28 cellular contexts compared by ENCODE assay signal in genomic region chr5:87303324-87303723, GRCh38.
"Had no signal": no experiment of that assay in that cellular context is flagged by ENCODE, and none has a peak within 500 bp of the region (broad histone marks: within the 10 kb centered on the region; RNA-seq: fewer than 3 reads in every experiment).

No MANE protein-coding gene starts in this region.

- H3K27ac ChIP-seq: cardiac muscle cell, KMS-11, SK-N-MC had no signal

- H3K9ac ChIP-seq: KMS-11 had no signal

- H3K27me3 Mint-ChIP-seq: activated CD4-positive, alpha-beta memory T cell treated with anti-CD3 and anti-CD28 coated beads for 36 hours; activated CD4-positive, alpha-beta T cell treated with anti-CD3 and anti-CD28 coated beads, Interleukin-2, amount 10 ng/mL, durations not matched to agents 7 days and 5 days; activated naive CD8-positive, alpha-beta T cell; T-cell had no signal

- H3K4me2 ChIP-seq: KMS-11 had no signal

- H3K27ac Mint-ChIP-seq: activated CD4-positive, alpha-beta memory T cell treated with anti-CD3 and anti-CD28 coated beads for 36 hours; activated CD4-positive, alpha-beta T cell treated with anti-CD3 and anti-CD28 coated beads, Interleukin-2, amount 10 ng/mL, durations not matched to agents 7 days and 5 days; activated naive CD8-positive, alpha-beta T cell; T-cell had no signal

- H3K36me3 ChIP-seq: cardiac muscle cell had no signal

- DNase-seq: activated CD4-positive, alpha-beta memory T cell treated with anti-CD3 and anti-CD28 coated beads for 36 hours; activated CD4-positive, alpha-beta T cell treated with anti-CD3 and anti-CD28 coated beads, Interleukin-2, amount 10 ng/mL, durations not matched to agents 7 days and 5 days; activated CD4-positive, CD25-positive, alpha-beta regulatory T cell; activated CD8-positive, alpha-beta memory T cell treated with anti-CD3 and anti-CD28 coated beads for 24 hours; activated effector memory CD4-positive, alpha-beta T cell treated with Interleukin-2 at 50 U/mL for 16 hours; activated naive CD4-positive, alpha-beta T cell; activated T-cell treated with anti-CD3 and anti-CD28 coated beads for 4 hours; amygdala; brain microvascular endothelial cell; cerebellar nuclear complex; NCI-H1092; NCI-H1417; NCI-H2029; NCI-H2107; NCI-H345; NCI-H510A; NCI-H526 treated with DMSO at 0.1 percent for 48 hours; NCI-H82; RPMI8226; T-cell; T-helper 2 cell; T1000 had no signal

- H3K27me3 ChIP-seq: brain microvascular endothelial cell, cardiac muscle cell had no signal

- ATAC-seq: Panc1, Right ventricle myocardium inferior, T-cell had no signal

- H3K4me3 Mint-ChIP-seq: activated CD4-positive, alpha-beta memory T cell treated with anti-CD3 and anti-CD28 coated beads for 36 hours; activated CD4-positive, alpha-beta T cell treated with anti-CD3 and anti-CD28 coated beads, Interleukin-2, amount 10 ng/mL, durations not matched to agents 7 days and 5 days; activated naive CD8-positive, alpha-beta T cell; T-cell had no signal

- H3K4me3 ChIP-seq: cardiac muscle cell, SK-N-MC had no signal
